ENCODE assay signal across 35 cellular contexts in genomic region chr3:39296197-39297077, GRCh38. TPM values are rescaled to one million over a fixed set of nuclear protein-coding genes. Genes with fewer than 3 reads are reported as not detected.
"Had no signal": no experiment of that assay in that cellular context is flagged by ENCODE, and none has a peak within 500 bp of the region (broad histone marks: within the 10 kb centered on the region; RNA-seq: fewer than 3 reads in every experiment).

No MANE protein-coding gene starts in this region.

- H3K27ac Mint-ChIP-seq: activated CD4-positive, alpha-beta memory T cell treated with anti-CD3 and anti-CD28 coated beads, Interleukin-2, amount 10 ng/mL, durations not matched to agents 7 days and 5 days; activated naive CD4-positive, alpha-beta T cell treated with anti-CD3 and anti-CD28 coated beads, Interleukin-2, amount 50 U/mL, for 24 hours; activated naive CD8-positive, alpha-beta T cell treated with anti-CD3 and anti-CD28 coated beads, Interleukin-2, amount 50 U/mL, for 24 hours; activated T-helper 17 cell treated with anti-CD3 and anti-CD28 coated beads, Interleukin-2, amount 50 U/mL, for 72 hours; endodermal cell; mesothelial cell of epicardium; stimulated activated memory B cell treated with anti-CD40 and anti-IgM and Interleukin-4, amounts not matched to agents 10 μg/mL and 1 μg/mL and 100 μg/mL, for 72 hours had no signal

- H3K4me3 ChIP-seq: psoas muscle, smooth muscle cell, thyroid gland, upper lobe of right lung had no signal

- H3K4me1 ChIP-seq: parathyroid adenoma, psoas muscle, upper lobe of right lung had no signal

- H3K4me1 Mint-ChIP-seq: activated T-helper 17 cell treated with anti-CD3 and anti-CD28 coated beads, Interleukin-2, amount 50 U/mL, for 72 hours; mesothelial cell of epicardium had no signal

- H3K9ac ChIP-seq: parathyroid adenoma had no signal

- FAIRE-seq: TTC549 had no signal

- H3K27me3 Mint-ChIP-seq: stimulated activated naive CD8-positive, alpha-beta T cell treated with anti-CD3 and anti-CD28 coated beads, Interleukin-15, amount 100 ng/mL, for 72 hours had no signal

- ATAC-seq: activated naive CD8-positive, alpha-beta T cell treated with anti-CD3 and anti-CD28 coated beads, Interleukin-2, amount 50 U/mL, for 24 hours; activated T-cell treated with anti-CD3 and anti-CD28 coated beads, Interleukin-2, amount 50 U/mL, for 4 hours; esophagus mucosa; psoas muscle; stimulated activated naive CD8-positive, alpha-beta T cell treated with anti-CD3 and anti-CD28 coated beads, Interleukin-15, amount 100 ng/mL, for 72 hours; upper lobe of right lung had no signal

- H3K36me3 Mint-ChIP-seq: mesothelial cell of epicardium had no signal

- H3K9me3 ChIP-seq: thyroid gland, upper lobe of right lung had no signal

- H3K27me3 ChIP-seq: thyroid gland, upper lobe of right lung had no signal

- H3K27ac ChIP-seq: parathyroid adenoma, psoas muscle, thyroid gland, upper lobe of right lung, VCaP had no signal

- H3K4me2 ChIP-seq: smooth muscle cell had no signal

- DNase-seq: activated CD4-positive, alpha-beta memory T cell treated with anti-CD3 and anti-CD28 coated beads, Interleukin-2, amount 10 ng/mL, durations not matched to agents 7 days and 5 days; activated CD4-positive, alpha-beta T cell treated with anti-CD3 and anti-CD28 coated beads for 48 hours; activated CD8-positive, alpha-beta memory T cell treated with anti-CD3 and anti-CD28 coated beads, Interleukin-2, amount 50 U/mL, for 48 hours; activated gamma-delta T cell treated with Interleukin-2 at 50 U/mL for 16 hours; activated naive CD8-positive, alpha-beta T cell treated with anti-CD3 and anti-CD28 coated beads, Interleukin-2, amount 50 U/mL, for 24 hours; activated T-cell treated with anti-CD3 and anti-CD28 coated beads, Interleukin-2, amount 50 U/mL, for 4 hours; amygdala; caudate nucleus; endodermal cell; foreskin fibroblast; head of caudate nucleus; hypothalamus; naive B cell; occipital lobe; psoas muscle; stimulated activated CD4-positive, alpha-beta T cell treated with anti-CD3 and anti-CD28 coated beads, Interleukin-1b, Interleukin-23, amount 100 ng/mL, for 48 hours; stimulated activated CD4-positive, alpha-beta T cell treated with anti-CD3 and anti-CD28 coated beads, Interleukin-4, amount 100 ng/mL, for 4 hours; stimulated activated CD8-positive, alpha-beta memory T cell treated with anti-CD3 and anti-CD28 coated beads, Interleukin-4, amount 100 ng/mL, for 48 hours; stimulated activated naive CD8-positive, alpha-beta T cell treated with anti-CD3 and anti-CD28 coated beads, Interleukin-15, amount 100 ng/mL, for 72 hours; substantia nigra; T-helper 9 cell; thyroid gland; upper lobe of right lung had no signal

- H3K36me3 ChIP-seq: thyroid gland, upper lobe of right lung had no signal

- H2AFZ ChIP-seq: parathyroid adenoma had no signal

- H3K4me3 Mint-ChIP-seq: activated CD4-positive, alpha-beta memory T cell treated with anti-CD3 and anti-CD28 coated beads, Interleukin-2, amount 10 ng/mL, durations not matched to agents 7 days and 5 days; activated naive CD4-positive, alpha-beta T cell treated with anti-CD3 and anti-CD28 coated beads, Interleukin-2, amount 50 U/mL, for 24 hours; activated naive CD8-positive, alpha-beta T cell treated with anti-CD3 and anti-CD28 coated beads, Interleukin-2, amount 50 U/mL, for 24 hours; activated T-cell treated with anti-CD3 and anti-CD28 coated beads, Interleukin-2, amount 50 U/mL, for 4 hours; activated T-helper 17 cell treated with anti-CD3 and anti-CD28 coated beads, Interleukin-2, amount 50 U/mL, for 72 hours; endodermal cell; mesothelial cell of epicardium; naive B cell; stimulated activated memory B cell treated with anti-CD40 and anti-IgM and Interleukin-4, amounts not matched to agents 10 μg/mL and 1 μg/mL and 100 μg/mL, for 72 hours; stimulated activated naive CD8-positive, alpha-beta T cell treated with anti-CD3 and anti-CD28 coated beads, Interleukin-15, amount 100 ng/mL, for 72 hours had no signal

- H3K79me2 ChIP-seq: parathyroid adenoma had no signal

RNA-seq across cellular contexts. Expression of gene CX3CR1, which starts 16.6 kb away (rescaled TPM):
- total RNA-seq: endodermal cell, kidney epithelial cell, smooth muscle cell had no signal
- polyA plus RNA-seq: neural cell, smooth muscle cell had no signal

RNA-seq across cellular contexts. Expression of gene CCR8, which starts 33.1 kb away (rescaled TPM):
- total RNA-seq: kidney epithelial cell, lower leg skin, mesothelial cell of epicardium, occipital lobe, psoas muscle, smooth muscle cell, thyroid gland, upper lobe of right lung had no signal
- polyA plus RNA-seq: neural cell, psoas muscle, smooth muscle cell had no signal
